ENCODE assay signal across 8 cellular contexts in genomic region chr7:39686261-39686924, GRCh38.
DNase-seq lines count a peak whose midpoint lies in the region; ATAC-seq and TF ChIP-seq lines count a peak whose summit lies in the region.

No MANE protein-coding gene starts in this region.

- H3K9ac ChIP-seq in IMR-90 (ENCODE audit: low read depth, low read length) = no peak overlapping the region

- peaks cover 30% of the 10 kb centered on the region for H4K20me1 ChIP-seq in IMR-90 (ENCODE audit: insufficient read depth, low read length)

- H3K4me3 Mint-ChIP-seq in activated CD4-positive, alpha-beta T cell treated with anti-CD3 and anti-CD28 coated beads for 36 hours = no peak overlapping the region
- no peak overlapping the region for H3K4me3 Mint-ChIP-seq in activated CD4-positive, alpha-beta T cell treated with anti-CD3 and anti-CD28 coated beads, Interleukin-2, amount 10 ng/mL, durations not matched to agents 7 days and 5 days
- no peak overlapping the region for H3K4me3 Mint-ChIP-seq in nephron

- no peak overlapping the region for H2BK20ac ChIP-seq in IMR-90 (ENCODE audit: low read depth, low read length)

- POLR2A ChIA-PET in activated CD4-positive, alpha-beta T cell treated with anti-CD3 and anti-CD28 coated beads for 36 hours (lab: Charles Lee) = no interaction called here
- POLR2A ChIA-PET in activated CD4-positive, alpha-beta T cell treated with anti-CD3 and anti-CD28 coated beads, Interleukin-2, amount 10 ng/mL, durations not matched to agents 7 days and 5 days (lab: Charles Lee) = no interaction called here
- POLR2A ChIA-PET in IMR-90 (lab: Charles Lee; ENCODE audit: unreplicated experiment) = no interaction called here

- no CpG with 5 or more reads among the region's 3 CpGs for WGBS in IMR-90 (ENCODE audit: extremely low coverage in 2 of 2, insufficient read length in 1 of 2), 2 experiments

- H3K27me3 Mint-ChIP-seq in activated CD4-positive, alpha-beta T cell treated with anti-CD3 and anti-CD28 coated beads for 36 hours = no peaks in the 10 kb centered on the region
- no peaks in the 10 kb centered on the region for H3K27me3 Mint-ChIP-seq in activated CD4-positive, alpha-beta T cell treated with anti-CD3 and anti-CD28 coated beads, Interleukin-2, amount 10 ng/mL, durations not matched to agents 7 days and 5 days
- H3K27me3 Mint-ChIP-seq in nephron (ENCODE audit: low read depth) = no peaks in the 10 kb centered on the region

- DNase-seq in activated CD4-positive, alpha-beta T cell treated with anti-CD3 and anti-CD28 coated beads for 36 hours = peak; percentile 23
- DNase-seq in activated CD4-positive, alpha-beta T cell treated with anti-CD3 and anti-CD28 coated beads, Interleukin-2, amount 10 ng/mL, durations not matched to agents 7 days and 5 days = no peak
- peak; percentile 47 for DNase-seq in IMR-90
- no peak for DNase-seq in nucleus accumbens (lab: John Stamatoyannopoulos, UW)
- DNase-seq in NCI-H82 treated with DMSO at 0.1 percent for 48 hours (lab: John Stamatoyannopoulos, UW; ENCODE audit: unreplicated experiment) = no peak

- H3K9me3 Mint-ChIP-seq in activated CD4-positive, alpha-beta T cell treated with anti-CD3 and anti-CD28 coated beads for 36 hours (ENCODE audit: low read depth) = no peaks in the 10 kb centered on the region
- no peaks in the 10 kb centered on the region for H3K9me3 Mint-ChIP-seq in activated CD4-positive, alpha-beta T cell treated with anti-CD3 and anti-CD28 coated beads, Interleukin-2, amount 10 ng/mL, durations not matched to agents 7 days and 5 days
- no peaks in the 10 kb centered on the region for H3K9me3 Mint-ChIP-seq in nephron

- peak overlapping the region; percentile 33; the same call in 1 of the 2 replicates for H3K27ac ChIP-seq in IMR-90 (ENCODE audit: insufficient read depth, low read length)

- H3K36me3 Mint-ChIP-seq in activated CD4-positive, alpha-beta T cell treated with anti-CD3 and anti-CD28 coated beads for 36 hours (ENCODE audit: low read depth) = peaks cover 22% of the 10 kb centered on the region
- H3K36me3 Mint-ChIP-seq in activated CD4-positive, alpha-beta T cell treated with anti-CD3 and anti-CD28 coated beads, Interleukin-2, amount 10 ng/mL, durations not matched to agents 7 days and 5 days (ENCODE audit: low read depth) = peaks cover 36% of the 10 kb centered on the region
- peaks cover 35% of the 10 kb centered on the region for H3K36me3 Mint-ChIP-seq in nephron (ENCODE audit: low read depth)

- H3K27ac Mint-ChIP-seq in activated CD4-positive, alpha-beta T cell treated with anti-CD3 and anti-CD28 coated beads for 36 hours = peak overlapping the region; percentile 47
- no peak overlapping the region for H3K27ac Mint-ChIP-seq in activated CD4-positive, alpha-beta T cell treated with anti-CD3 and anti-CD28 coated beads, Interleukin-2, amount 10 ng/mL, durations not matched to agents 7 days and 5 days
- peak overlapping the region; percentile 42 to 59 (median 48) for H3K27ac Mint-ChIP-seq in nephron

- H2AK5ac ChIP-seq in IMR-90 (ENCODE audit: low read depth, low read length) = peak overlapping the region; percentile 37; the same call in 1 of the 2 replicates

- peaks cover 7% of the 10 kb centered on the region for H3K36me3 ChIP-seq in IMR-90 (ENCODE audit: control insufficient read depth, insufficient read depth, low read length)

- H2BK5ac ChIP-seq in IMR-90 (ENCODE audit: low read depth, low read length, poor library complexity, severe bottlenecking) = no peak overlapping the region

- no peaks in the 10 kb centered on the region for H3K27me3 ChIP-seq in IMR-90 (ENCODE audit: control insufficient read depth, insufficient read depth, low read length)

- no peak for TF ChIP-seq RAD21 in IMR-90 (IDR thresholded peaks at IDR 0.05; ENCODE audit: low read length)

- TF ChIP-seq POLR2A in IMR-90 (IDR thresholded peaks at IDR 0.05; ENCODE audit: low read depth, low read length) = no peak

- no peak overlapping the region for H4K91ac ChIP-seq in IMR-90 (ENCODE audit: insufficient read depth, low read depth, low read length)

- in situ Hi-C loops in IMR-90 (cut with MboI; ENCODE audit: low sequenced_read_pairs) = no loop called here

- intact Hi-C loops in activated CD4-positive, alpha-beta T cell treated with anti-CD3 and anti-CD28 coated beads for 36 hours (cut with DNase I, micrococcal nuclease) = loop anchor here (1.0 to 5.0 kb wide), 4 partner anchors 46 to 98 kb away; no protein-coding TSS in a partner anchor
- intact Hi-C loops in IMR-90 (cut with micrococcal nuclease) = no loop called here

- peak; percentile 83 for ATAC-seq in activated CD4-positive, alpha-beta T cell treated with anti-CD3 and anti-CD28 coated beads for 36 hours
- ATAC-seq in GM21786 (IDR thresholded peaks at IDR 0.05; ENCODE audit: unreplicated experiment) = peak; percentile 96
- ATAC-seq in IMR-90 (ENCODE audit: low read depth) = no peak
- no peak for ATAC-seq in HG03139 (IDR thresholded peaks at IDR 0.05; ENCODE audit: unreplicated experiment)

- H2BK15ac ChIP-seq in IMR-90 (ENCODE audit: low read depth, low read length) = no peak overlapping the region

- H3K14ac ChIP-seq in IMR-90 (replicated peaks; ENCODE audit: low read depth, low read length) = no peak overlapping the region

- H3K9me1 ChIP-seq in IMR-90 (ENCODE audit: insufficient read depth, low read length) = peaks cover 23% of the 10 kb centered on the region

- no peak overlapping the region for H2BK120ac ChIP-seq in IMR-90 (ENCODE audit: low read depth, low read length)

- dilution Hi-C loops in IMR-90 (cut with HindIII; ENCODE audit: low sequenced_read_pairs, unreplicated experiment) = no loop called here

- H3K79me1 ChIP-seq in IMR-90 (ENCODE audit: low read depth in 1 of 2, low read length in 2 of 2) = peaks cover 37 to 79% of the 10 kb centered on the region in 2 experiments

- H2AFZ ChIP-seq in IMR-90 (replicated peaks; ENCODE audit: low read length, poor library complexity) = no peak overlapping the region

- CTCF ChIA-PET in activated CD4-positive, alpha-beta T cell treated with anti-CD3 and anti-CD28 coated beads for 36 hours (lab: Charles Lee) = interaction anchor here (0.6 to 1.9 kb wide), 11 partner anchors 15 to 106 kb away, joined by 3 to 7 read pairs (median 3); no protein-coding TSS in a partner anchor
- CTCF ChIA-PET in activated CD4-positive, alpha-beta T cell treated with anti-CD3 and anti-CD28 coated beads, Interleukin-2, amount 10 ng/mL, durations not matched to agents 7 days and 5 days (lab: Charles Lee) = interaction anchor here (0.6 kb wide), 1 partner anchor 10 kb away, joined by 3 read pairs; no protein-coding TSS in a partner anchor
- CTCF ChIA-PET in IMR-90 (lab: Yijun Ruan, JAX) = interaction anchor here (0.8 kb wide), 1 partner anchor 63 kb away, joined by 3 read pairs; the partner anchor contains the start of gene RALA

- H3K9me3 ChIP-seq in IMR-90 (ENCODE audit: control insufficient read depth, insufficient read depth, low read length) = no peaks in the 10 kb centered on the region

- H4K8ac ChIP-seq in IMR-90 (ENCODE audit: low read depth in 2 of 2, low read length in 2 of 2) = no peak overlapping the region

- TF ChIP-seq CTCF in IMR-90 (conservative IDR thresholded peaks at IDR 0.05; ENCODE audit: low read depth, low read length) (no peak), nephron (IDR thresholded peaks at IDR 0.05; ENCODE audit: unreplicated experiment in 3 of 3) (no peak)

- no peak overlapping the region for H3K56ac ChIP-seq in IMR-90 (ENCODE audit: extremely low read depth, insufficient read depth, low read length)

- no peak overlapping the region for H3K23ac ChIP-seq in IMR-90 (ENCODE audit: low read depth, low read length)

- BruUV-seq in IMR-90 (replicated peaks; lab: Mats Ljungman, UMichigan) = no TSS peak

- 0 out of 2 replicates have a peak overlapping the region, but pooled peaks have one; percentile 50 for H3K18ac ChIP-seq in IMR-90 (ENCODE audit: low read depth, low read length)

- H3K4me3 ChIP-seq in IMR-90 (ENCODE audit: insufficient read depth, low read depth, low read length) = no peak overlapping the region

- peaks cover 25% of the 10 kb centered on the region for H3K4me1 ChIP-seq in IMR-90 (ENCODE audit: control insufficient read depth, insufficient read depth, low read length)

- no peak overlapping the region for H3K4me2 ChIP-seq in IMR-90 (ENCODE audit: low read depth, low read length)

- peaks cover 55% of the 10 kb centered on the region for H3K4me1 Mint-ChIP-seq in activated CD4-positive, alpha-beta T cell treated with anti-CD3 and anti-CD28 coated beads for 36 hours
- H3K4me1 Mint-ChIP-seq in activated CD4-positive, alpha-beta T cell treated with anti-CD3 and anti-CD28 coated beads, Interleukin-2, amount 10 ng/mL, durations not matched to agents 7 days and 5 days = peaks cover 4% of the 10 kb centered on the region
- H3K4me1 Mint-ChIP-seq in nephron = peaks cover 24% of the 10 kb centered on the region

- H3K4ac ChIP-seq in IMR-90 (ENCODE audit: low read depth, low read length) = no peak overlapping the region

- 0 out of 2 replicates have a peak overlapping the region, but pooled peaks have one; percentile 36 for H4K5ac ChIP-seq in IMR-90 (ENCODE audit: low read depth, low read length)

- H2AK9ac ChIP-seq in IMR-90 (replicated peaks; ENCODE audit: low read depth, low read length, poor library complexity) = no peak overlapping the region

TF ChIP-seq in IMR-90, 13 proteins besides CTCF, POLR2A, EP300 and RAD21:
- TF ChIP-seq SMC3 (IDR thresholded peaks at IDR 0.05; ENCODE audit: low read depth, low read length) (no peak), ELK1 (IDR thresholded peaks at IDR 0.05; ENCODE audit: borderline replicate concordance, low read depth, low read length) (no peak), RCOR1 (IDR thresholded peaks at IDR 0.05; ENCODE audit: insufficient replicate concordance, low read length) (no peak), CHD1 (IDR thresholded peaks at IDR 0.05; ENCODE audit: low read depth, low read length) (no peak), BHLHE40 (IDR thresholded peaks at IDR 0.05; ENCODE audit: low read depth, low read length) (no peak), MAZ (IDR thresholded peaks at IDR 0.05; ENCODE audit: borderline replicate concordance, low read depth, low read length) (no peak)

Comparison
In these comparisons a context has a peak if more than half of its experiments do, and no peak if none do; other contexts are left out.
1. DNase-seq: peak in activated CD4-positive, alpha-beta T cell treated with anti-CD3 and anti-CD28 coated beads for 36 hours (single experiment) and IMR-90 (single experiment); none in activated CD4-positive, alpha-beta T cell treated with anti-CD3 and anti-CD28 coated beads, Interleukin-2, amount 10 ng/mL, durations not matched to agents 7 days and 5 days (single experiment), nucleus accumbens (0 of 56) and NCI-H82 treated with DMSO at 0.1 percent for 48 hours (single experiment).
2. ATAC-seq: peak in activated CD4-positive, alpha-beta T cell treated with anti-CD3 and anti-CD28 coated beads for 36 hours (single experiment) and GM21786 (single experiment); none in IMR-90 (single experiment) and HG03139 (single experiment).